In genomic region chr12:47650469-47650868, GRCh38 we compare ENCODE assay signal across 13 cellular contexts. TPM values are rescaled to one million over a fixed set of nuclear protein-coding genes. Genes with fewer than 3 reads are reported as not detected.
DNase-seq lines count a peak whose midpoint lies in the region; ATAC-seq and TF ChIP-seq lines count a peak whose summit lies in the region.
"Had no signal": no experiment of that assay in that cellular context is flagged by ENCODE, and none has a peak within 500 bp of the region (broad histone marks: within the 10 kb centered on the region; RNA-seq: fewer than 3 reads in every experiment).

No MANE protein-coding gene starts in this region.

- intact Hi-C loops in activated CD4-positive, alpha-beta T cell treated with anti-CD3 and anti-CD28 coated beads, Interleukin-2, amount 10 ng/mL, durations not matched to agents 24 days and 14 days (cut with micrococcal nuclease), result loop anchor here (5.0 to 10.0 kb wide), 3 partner anchors 52 to 616 kb away; no protein-coding TSS in a partner anchor

- no peaks in the 10 kb centered on the region for H3K27me3 ChIP-seq in adipocyte (replicated peaks; ENCODE audit: control insufficient read depth, insufficient read depth, low read length)

- no peak overlapping the region for H3K4me3 Mint-ChIP-seq in activated CD4-positive, alpha-beta T cell treated with anti-CD3 and anti-CD28 coated beads, Interleukin-2, amount 10 ng/mL, durations not matched to agents 24 days and 14 days

- TF ChIP-seq CTCF in GM20000 (IDR thresholded peaks at IDR 0.05; ENCODE audit: extremely low read depth, missing control alignments) (no peak), omental fat pad (IDR thresholded peaks at IDR 0.05) (no peak)

- no peak overlapping the region for H3K9ac ChIP-seq in adipocyte (ENCODE audit: low read length)

- H3K9me3 ChIP-seq in adipocyte (ENCODE audit: control insufficient read depth, low read length), result no peaks in the 10 kb centered on the region

- H3K27me3 Mint-ChIP-seq in activated CD4-positive, alpha-beta T cell treated with anti-CD3 and anti-CD28 coated beads, Interleukin-2, amount 10 ng/mL, durations not matched to agents 24 days and 14 days, result no peaks in the 10 kb centered on the region

- H3K9me3 Mint-ChIP-seq in activated CD4-positive, alpha-beta T cell treated with anti-CD3 and anti-CD28 coated beads, Interleukin-2, amount 10 ng/mL, durations not matched to agents 24 days and 14 days, result no peaks in the 10 kb centered on the region

- peak; percentile 16 for DNase-seq in GM20000 (ENCODE audit: low spot score)
- DNase-seq in adipocyte (ENCODE audit: low read depth), result peak; percentile 5
- no peak for DNase-seq in 8988T
- DNase-seq in activated CD4-positive, alpha-beta T cell treated with anti-CD3 and anti-CD28 coated beads, Interleukin-2, amount 10 ng/mL, durations not matched to agents 24 days and 14 days, result no peak
- no peak for DNase-seq in DMS79 (lab: John Stamatoyannopoulos, UW)
- no peak for DNase-seq in omental fat pad (ENCODE audit: low spot score)
- DNase-seq: activated CD8-positive, alpha-beta memory T cell treated with anti-CD3 and anti-CD28 coated beads, Interleukin-2, amount 50 U/mL, for 4 hours; aorta; MV-4-11; NCI-H748 treated with DMSO at 0.1 percent for 48 hours; small intestine had no signal

- H3K4me1 Mint-ChIP-seq in activated CD4-positive, alpha-beta T cell treated with anti-CD3 and anti-CD28 coated beads, Interleukin-2, amount 10 ng/mL, durations not matched to agents 24 days and 14 days, result peaks cover 14% of the 10 kb centered on the region

- ATAC-seq in GM18505 (IDR thresholded peaks at IDR 0.05; ENCODE audit: unreplicated experiment), result peak; percentile 62
- ATAC-seq in HG03025 (IDR thresholded peaks at IDR 0.05; ENCODE audit: low FRiP score, unreplicated experiment), result peak; percentile 46
- ATAC-seq in omental fat pad (ENCODE audit: low FRiP score), result no peak

- no peak overlapping the region for H3K4me3 ChIP-seq in adipocyte (ENCODE audit: low read length)

- peaks cover 9% of the 10 kb centered on the region for H3K36me3 Mint-ChIP-seq in activated CD4-positive, alpha-beta T cell treated with anti-CD3 and anti-CD28 coated beads, Interleukin-2, amount 10 ng/mL, durations not matched to agents 24 days and 14 days (ENCODE audit: low read depth)

- H3K4me1 ChIP-seq in adipocyte (ENCODE audit: control insufficient read depth, insufficient read depth, low read length), result peaks cover 14% of the 10 kb centered on the region

- no peaks in the 10 kb centered on the region for H3K36me3 ChIP-seq in adipocyte (ENCODE audit: control insufficient read depth, insufficient read depth, low read length, severe bottlenecking)

- H3K27ac Mint-ChIP-seq in activated CD4-positive, alpha-beta T cell treated with anti-CD3 and anti-CD28 coated beads, Interleukin-2, amount 10 ng/mL, durations not matched to agents 24 days and 14 days, result no peak overlapping the region

- no peak for TF ChIP-seq POLR2A in GM18505 (IDR thresholded peaks at IDR 0.05; ENCODE audit: borderline replicate concordance, extremely low read depth, insufficient read depth, insufficient read length)

RNA-seq across cellular contexts. Expression of gene RPAP3, which starts 55.4 kb away (rescaled TPM):
- 63.4 and 67.3 TPM in 2 replicates for total RNA-seq in activated CD4-positive, alpha-beta T cell treated with anti-CD3 and anti-CD28 coated beads, Interleukin-2, amount 10 ng/mL, durations not matched to agents 24 days and 14 days
- 10 to 100 TPM; 10.5 to 14.2 (median 12.7) TPM for total RNA-seq in omental fat pad

Comparison
In these comparisons a context has a peak if more than half of its experiments do, and no peak if none do; other contexts are left out.
1. DNase-seq: peak in GM20000 (single experiment) and adipocyte (single experiment); none in 8988T (single experiment), activated CD4-positive, alpha-beta T cell treated with anti-CD3 and anti-CD28 coated beads, Interleukin-2, amount 10 ng/mL, durations not matched to agents 24 days and 14 days (single experiment), DMS79 (single experiment) and omental fat pad (single experiment).